10 cellular contexts compared by ENCODE assay signal in the genomic region with DNA sequence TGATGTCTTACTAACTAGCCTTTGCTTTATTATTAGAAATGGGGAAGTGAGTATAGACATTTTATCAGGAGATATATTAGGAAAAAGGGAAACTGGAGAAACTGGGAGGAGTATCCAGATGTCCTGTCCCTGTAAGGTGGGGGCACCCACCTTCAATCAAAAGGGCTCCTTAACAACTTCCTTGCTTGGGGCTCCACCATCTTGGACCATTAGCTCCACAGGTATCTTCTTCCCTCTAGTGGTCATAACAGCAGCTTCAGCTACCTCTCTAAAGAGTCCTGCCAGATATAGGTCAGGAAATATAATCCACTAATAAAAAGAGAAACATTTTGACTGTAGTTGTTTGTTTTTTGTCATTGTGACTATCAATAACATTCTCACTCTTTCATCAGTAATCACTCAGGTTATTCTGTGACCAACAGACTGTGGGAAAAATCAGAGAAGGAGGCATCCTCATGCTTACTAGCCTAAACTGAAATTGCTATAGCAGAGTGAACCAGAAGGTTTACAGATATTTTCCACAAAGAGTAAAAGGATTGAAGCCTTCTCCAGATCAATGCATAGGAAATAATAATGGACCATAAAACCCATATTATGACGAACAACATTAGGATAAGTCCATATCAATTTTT. TPM values are rescaled to one million over a fixed set of nuclear protein-coding genes. Genes with fewer than 3 reads are reported as not detected.
DNase-seq lines count a peak whose midpoint lies in the region; ATAC-seq, FAIRE-seq and TF ChIP-seq lines count a peak whose summit lies in the region.
"Had no signal": no experiment of that assay in that cellular context is flagged by ENCODE, and none has a peak within 500 bp of the region (broad histone marks: within the 10 kb centered on the region; RNA-seq: fewer than 3 reads in every experiment).

No MANE protein-coding gene starts in this region.

- CTCF ChIA-PET in GM12878 (lab: Yijun Ruan, JAX) = interaction anchor here (0.9 to 2.8 kb wide), 7 partner anchors 10 to 655 kb away, joined by 3 to 10 read pairs (median 3); a partner anchor contains a TSS

- in situ Hi-C loops in GM12878 (cut with MboI) = no loop called here

- no peak overlapping the region for H3K27ac Mint-ChIP-seq in GM23338
- no peak overlapping the region for H3K27ac Mint-ChIP-seq in stimulated activated effector memory CD8-positive, alpha-beta T cell treated with anti-CD3 and anti-CD28 coated beads, Interleukin-12 subunit alpha, Interleukin-12 subunit beta, amount 100 ng/mL, for 72 hours

- no peak overlapping the region for H3K4me2 ChIP-seq in GM23338
- H3K4me2 ChIP-seq in KMS-11 = no peak overlapping the region
- no peak overlapping the region for H3K4me2 ChIP-seq in GM12878 (ENCODE audit: control insufficient read depth, insufficient read depth)
- H3K4me2 ChIP-seq: BLaER1 had no signal

- H3K36me3 Mint-ChIP-seq in GM23338 (ENCODE audit: low read depth) = no peaks in the 10 kb centered on the region; the same call in 2 of the 3 replicates
- no peaks in the 10 kb centered on the region for H3K36me3 Mint-ChIP-seq in stimulated activated effector memory CD8-positive, alpha-beta T cell treated with anti-CD3 and anti-CD28 coated beads, Interleukin-12 subunit alpha, Interleukin-12 subunit beta, amount 100 ng/mL, for 72 hours
- H3K36me3 Mint-ChIP-seq in activated T-cell treated with anti-CD3 and anti-CD28 coated beads, Interleukin-2, amount 50 U/mL, for 4 hours (ENCODE audit: insufficient read depth) = no peaks in the 10 kb centered on the region

- H3K9me3 ChIP-seq in GM12878 (replicated peaks; ENCODE audit: control insufficient read depth, insufficient read depth, low read length) = no peaks in the 10 kb centered on the region

- H3K9ac ChIP-seq in KMS-11 = no peak overlapping the region
- no peak overlapping the region for H3K9ac ChIP-seq in GM12878 (ENCODE audit: control insufficient read depth, insufficient read depth, low read length)
- H3K9ac ChIP-seq: BLaER1 had no signal

- DNase-seq in NCI-H1417 (lab: John Stamatoyannopoulos, UW) = peak in 2 of 3 experiments; percentile 1 to 5
- no peak for DNase-seq in NCI-H1417 treated with DMSO at 0.1 percent for 48 hours (lab: John Stamatoyannopoulos, UW)
- DNase-seq in GM23338 (ENCODE audit: low spot score) = peak; percentile 71
- DNase-seq in GM12878 (ENCODE audit: low read depth, low spot score) = no peak
- DNase-seq in stimulated activated effector memory CD8-positive, alpha-beta T cell treated with anti-CD3 and anti-CD28 coated beads, Interleukin-12 subunit alpha, Interleukin-12 subunit beta, amount 100 ng/mL, for 72 hours (ENCODE audit: low spot score in 2 of 2) = no peak
- no peak for DNase-seq in activated T-cell treated with anti-CD3 and anti-CD28 coated beads, Interleukin-2, amount 50 U/mL, for 4 hours
- DNase-seq in stimulated activated CD4-positive, alpha-beta T cell treated with anti-CD3 and anti-CD28 coated beads, Interleukin-4, amount 100 ng/mL, for 1 hour = no peak

- H3K79me2 ChIP-seq in GM23338 (replicated peaks; ENCODE audit: insufficient read depth) = no peaks in the 10 kb centered on the region
- no peaks in the 10 kb centered on the region for H3K79me2 ChIP-seq in KMS-11 (ENCODE audit: insufficient read depth, low read depth)
- no peaks in the 10 kb centered on the region for H3K79me2 ChIP-seq in GM12878 (ENCODE audit: control insufficient read depth, insufficient read depth, low read length)

- H3F3A ChIP-seq in GM23338 (replicated peaks; ENCODE audit: low read depth) = no peaks in the 10 kb centered on the region

- H3K36me3 ChIP-seq in GM23338 (ENCODE audit: insufficient read depth) (no peaks in the 10 kb centered on the region), KMS-11 (ENCODE audit: insufficient read depth) (no peaks in the 10 kb centered on the region), GM12878 (ENCODE audit: control insufficient read depth in 2 of 2, insufficient read depth in 2 of 2, low read length in 1 of 2) (no peaks in the 10 kb centered on the region)
- H3K36me3 ChIP-seq: BLaER1 had no signal

- no peaks in the 10 kb centered on the region for H3K27me3 ChIP-seq in GM23338 (ENCODE audit: insufficient read depth)
- H3K27me3 ChIP-seq in KMS-11 (ENCODE audit: insufficient read depth, low read depth) = no peaks in the 10 kb centered on the region
- H3K27me3 ChIP-seq in GM12878 (replicated peaks in 1 of 2; ENCODE audit: control insufficient read depth in 2 of 2, insufficient read depth in 2 of 2, low read length in 1 of 2) = no peaks in the 10 kb centered on the region
- H3K27me3 ChIP-seq: BLaER1 had no signal

- no peaks in the 10 kb centered on the region for H3K9me3 Mint-ChIP-seq in GM23338
- H3K9me3 Mint-ChIP-seq in stimulated activated effector memory CD8-positive, alpha-beta T cell treated with anti-CD3 and anti-CD28 coated beads, Interleukin-12 subunit alpha, Interleukin-12 subunit beta, amount 100 ng/mL, for 72 hours = no peaks in the 10 kb centered on the region
- peaks cover 3% of the 10 kb centered on the region for H3K9me3 Mint-ChIP-seq in activated T-cell treated with anti-CD3 and anti-CD28 coated beads, Interleukin-2, amount 50 U/mL, for 4 hours

- POLR2A ChIA-PET in GM12878 (lab: Charles Lee) = no interaction called here

- H4K20me1 ChIP-seq in GM23338 (replicated peaks; ENCODE audit: insufficient read depth) = no peaks in the 10 kb centered on the region
- no peaks in the 10 kb centered on the region for H4K20me1 ChIP-seq in KMS-11 (ENCODE audit: insufficient read depth)
- H4K20me1 ChIP-seq in GM12878 (ENCODE audit: control insufficient read depth, insufficient read depth) = no peaks in the 10 kb centered on the region
- H4K20me1 ChIP-seq: BLaER1 had no signal

- FAIRE-seq in GM12878 (lab: Jason Lieb, UNC) = no peak

- H3K4me3 ChIP-seq in GM23338 (no peak overlapping the region), KMS-11 (IDR thresholded peaks at IDR 0.05; ENCODE audit: insufficient read depth, low read depth, low read length) (no peak overlapping the region), GM12878 (no peak overlapping the region)
- H3K4me3 ChIP-seq: BLaER1 had no signal

- no peaks in the 10 kb centered on the region for H3K9me2 ChIP-seq in GM23338 (ENCODE audit: insufficient read depth)

- TF ChIP-seq POLR2A in GM12878 (IDR thresholded peaks at IDR 0.05; ENCODE audit: low read depth, low read length) = no peak

- intact Hi-C loops in GM12878 (cut with micrococcal nuclease; ENCODE audit: unreplicated experiment) = loop anchor here (1.0 to 2.0 kb wide), 4 partner anchors 77 to 167 kb away; no protein-coding TSS in a partner anchor

- RAD21 ChIA-PET in GM12878 (lab: Charles Lee; ENCODE audit: unreplicated experiment) = no interaction called here

- no peaks in the 10 kb centered on the region for H3K4me1 Mint-ChIP-seq in GM23338
- no peaks in the 10 kb centered on the region for H3K4me1 Mint-ChIP-seq in stimulated activated effector memory CD8-positive, alpha-beta T cell treated with anti-CD3 and anti-CD28 coated beads, Interleukin-12 subunit alpha, Interleukin-12 subunit beta, amount 100 ng/mL, for 72 hours
- no peaks in the 10 kb centered on the region for H3K4me1 Mint-ChIP-seq in activated T-cell treated with anti-CD3 and anti-CD28 coated beads, Interleukin-2, amount 50 U/mL, for 4 hours (ENCODE audit: low read depth)

- no peaks in the 10 kb centered on the region for H3K27me3 Mint-ChIP-seq in GM23338 (ENCODE audit: insufficient read depth, low read depth, poor library complexity)
- no peaks in the 10 kb centered on the region for H3K27me3 Mint-ChIP-seq in activated T-cell treated with anti-CD3 and anti-CD28 coated beads, Interleukin-2, amount 50 U/mL, for 4 hours (ENCODE audit: low read depth)

- no peak overlapping the region for H3K4me3 Mint-ChIP-seq in GM23338
- no peak overlapping the region for H3K4me3 Mint-ChIP-seq in stimulated activated effector memory CD8-positive, alpha-beta T cell treated with anti-CD3 and anti-CD28 coated beads, Interleukin-12 subunit alpha, Interleukin-12 subunit beta, amount 100 ng/mL, for 72 hours
- no peak overlapping the region for H3K4me3 Mint-ChIP-seq in activated T-cell treated with anti-CD3 and anti-CD28 coated beads, Interleukin-2, amount 50 U/mL, for 4 hours

- no TSS peak for BruUV-seq in GM12878 (replicated peaks; lab: Mats Ljungman, UMichigan)

- TF ChIP-seq CTCF in GM23338 (conservative IDR thresholded peaks at IDR 0.05; ENCODE audit: low read depth in 2 of 2) (peak; percentile 82 to 85), KMS-11 (conservative IDR thresholded peaks at IDR 0.05; ENCODE audit: low read depth, low read length) (peak; percentile 79), GM12878 (IDR thresholded peaks at IDR 0.05 in 2 of 3, conservative IDR thresholded peaks at IDR 0.05 in 1 of 3; ENCODE audit: control insufficient read depth in 2 of 3, extremely low read depth in 1 of 3, insufficient read depth in 1 of 3, low read depth in 3 of 3, low read length in 3 of 3) (peak; percentile 48 to 57 (median 56))

- TF ChIP-seq EP300 in GM12878 (IDR thresholded peaks at IDR 0.05; ENCODE audit: borderline replicate concordance in 1 of 2, control insufficient read depth in 1 of 2, low read depth in 2 of 2, low read length in 2 of 2) = no peak

- TF ChIP-seq RAD21 in GM12878 (IDR thresholded peaks at IDR 0.05; ENCODE audit: insufficient read depth, low read depth, low read length) = peak; percentile 62

- ATAC-seq in GM23338 (peak; percentile 93), GM12878 (peak; percentile 97)
- peak; percentile 54 for ATAC-seq in stimulated activated effector memory CD8-positive, alpha-beta T cell treated with anti-CD3 and anti-CD28 coated beads, Interleukin-12 subunit alpha, Interleukin-12 subunit beta, amount 100 ng/mL, for 72 hours
- ATAC-seq in activated T-cell treated with anti-CD3 and anti-CD28 coated beads, Interleukin-2, amount 50 U/mL, for 4 hours = no peak

- H3K4me1 ChIP-seq in GM23338 (ENCODE audit: insufficient read depth) = no peaks in the 10 kb centered on the region
- H3K4me1 ChIP-seq in KMS-11 (ENCODE audit: low read depth, poor library complexity, severe bottlenecking) = no peaks in the 10 kb centered on the region
- H3K4me1 ChIP-seq in GM12878 (ENCODE audit: control insufficient read depth, insufficient read depth, low read length) = no peaks in the 10 kb centered on the region
- H3K4me1 ChIP-seq: BLaER1 had no signal

- 0% methylated on average over 1 of the region's 1 CpG for WGBS in GM12878 (ENCODE audit: insufficient coverage, insufficient replicate concordance, low lambda C conversion rate, missing lambda C conversion rate)

- no peak overlapping the region for H2AFZ ChIP-seq in GM23338
- 0 out of 2 replicates have a peak overlapping the region, but pooled peaks have one; percentile 36 for H2AFZ ChIP-seq in KMS-11 (ENCODE audit: low read depth)
- H2AFZ ChIP-seq in GM12878 (ENCODE audit: control insufficient read depth, low read depth, low read length) = no peak overlapping the region

- SMC1A ChIA-PET in GM12878 (lab: Charles Lee; ENCODE audit: uncharacterized antibody, unreplicated experiment) = interaction anchor here (1.0 to 1.6 kb wide), 3 partner anchors 11 to 162 kb away, joined by 3 to 8 read pairs (median 4); no protein-coding TSS in a partner anchor

- no peak overlapping the region for H3K27ac ChIP-seq in GM23338 (ENCODE audit: low read depth)
- H3K27ac ChIP-seq in KMS-11 = no peak overlapping the region
- H3K27ac ChIP-seq in GM12878 (ENCODE audit: control insufficient read depth, insufficient read depth) = no peak overlapping the region
- H3K27ac ChIP-seq: BLaER1 had no signal

RNA-seq across cellular contexts. Expression of a gene that starts 10.4 kb away (rescaled TPM):
- total RNA-seq in GM23338 (2014; rRNA removed; shearing (Covaris generic)) = not detected in 2 replicates
- polyA plus RNA-seq in GM23338 (2016; fragmentation: Nextera tagmentation; extraction: Ambion mirVana) (not detected in 2 replicates), GM12878 (2011; rRNA removed) (1.1 and 2.1 TPM in 2 replicates), GM12878 (2014; fragmentation: Illumina TruSeq; extraction: Trizol) (not detected in 2 replicates), GM12878 (2014; fragmentation: Nextera tagmentation; extraction: Ambion mirVana) (not detected), GM12878 (2014; rRNA removed) (not detected in 2 replicates), GM12878 (2016; fragmentation: Nextera tagmentation; extraction: Ambion mirVana) (not detected)
- total RNA-seq in GM12878 (2013; cell fraction: nucleolus; rRNA removed) = 3.9 and 4.7 TPM in 2 replicates
- total RNA-seq in GM12878 (2014; rRNA removed) (not detected in 2 replicates), GM12878 (2014; rRNA removed; fragmentation: Illumina TruSeq; extraction: Trizol) (not detected in 2 replicates), GM12878 (2021) (0.23 TPM in 1 of 2 replicates, not detected in the other)
- not detected for polyA plus RNA-seq in GM12878 (2011; ENCODE audit: low read depth)
- polyA plus RNA-seq in GM12878 (2011; cell fraction: cytosol; rRNA removed) = 1.2 TPM in 2 replicates
- polyA plus RNA-seq in GM12878 (2011; cell fraction: nucleus; rRNA removed) = 3.3 TPM in 2 replicates
- polyA plus RNA-seq in GM12878 (2012) = not detected in 2 replicates
- polyA minus RNA-seq in GM12878 (2011; rRNA and poly(A)+ RNA removed) = 5.5 and 9.1 TPM in 2 replicates
- polyA minus RNA-seq in GM12878 (2011; cell fraction: cytosol; rRNA and poly(A)+ RNA removed) = 1.0 TPM in 1 of 2 replicates, not detected in the other
- 6.0 and 8.8 TPM in 2 replicates for polyA minus RNA-seq in GM12878 (2011; cell fraction: nucleus; rRNA and poly(A)+ RNA removed)
- total RNA-seq in activated T-cell treated with anti-CD3 and anti-CD28 coated beads, Interleukin-2, amount 50 U/mL, for 4 hours = not detected
- polyA plus RNA-seq: adipose tissue had no signal

RNA-seq across cellular contexts. Expression of a gene that starts 21.6 kb away (rescaled TPM):
- 1.0 TPM in 1 of 2 replicates, not detected in the other for total RNA-seq in GM23338 (2014; rRNA removed; shearing (Covaris generic))
- polyA plus RNA-seq in GM23338 (2016; fragmentation: Nextera tagmentation; extraction: Ambion mirVana) (not detected in 2 replicates), GM12878 (2011; rRNA removed) (1.9 and 2.3 TPM in 2 replicates), GM12878 (2014; fragmentation: Illumina TruSeq; extraction: Trizol) (not detected in 2 replicates), GM12878 (2014; fragmentation: Nextera tagmentation; extraction: Ambion mirVana) (under 1 TPM; 0.13 to 0.62 TPM), GM12878 (2014; rRNA removed) (0.59 TPM in 1 of 2 replicates, not detected in the other), GM12878 (2016; fragmentation: Nextera tagmentation; extraction: Ambion mirVana) (not detected)
- not detected in 2 replicates for total RNA-seq in GM12878 (2013; cell fraction: nucleolus; rRNA removed)
- total RNA-seq in GM12878 (2014; rRNA removed) (0.33 TPM in 1 of 2 replicates, not detected in the other), GM12878 (2014; rRNA removed; fragmentation: Illumina TruSeq; extraction: Trizol) (not detected in 2 replicates), GM12878 (2021) (0.82 and 2.7 TPM in 2 replicates)
- polyA plus RNA-seq in GM12878 (2011; ENCODE audit: low read depth) = not detected
- polyA plus RNA-seq in GM12878 (2011; cell fraction: cytosol; rRNA removed) = 3.5 and 4.2 TPM in 2 replicates
- 2.6 and 2.8 TPM in 2 replicates for polyA plus RNA-seq in GM12878 (2011; cell fraction: nucleus; rRNA removed)
- 0.18 and 0.42 TPM in 2 replicates for polyA plus RNA-seq in GM12878 (2012)
- polyA minus RNA-seq in GM12878 (2011; rRNA and poly(A)+ RNA removed) = 1.9 and 6.7 TPM in 2 replicates
- 4.3 and 8.5 TPM in 2 replicates for polyA minus RNA-seq in GM12878 (2011; cell fraction: cytosol; rRNA and poly(A)+ RNA removed)
- polyA minus RNA-seq in GM12878 (2011; cell fraction: nucleus; rRNA and poly(A)+ RNA removed) = 1.7 and 3.2 TPM in 2 replicates
- total RNA-seq in activated T-cell treated with anti-CD3 and anti-CD28 coated beads, Interleukin-2, amount 50 U/mL, for 4 hours = 1 to 10 TPM; 1.3 to 2.3 (median 2.0) TPM

RNA-seq across cellular contexts. Expression of a gene that starts 32.8 kb away (rescaled TPM):
- not detected in 2 replicates for total RNA-seq in GM23338 (2014; rRNA removed; shearing (Covaris generic))
- not detected in 2 replicates for polyA plus RNA-seq in GM23338 (2016; fragmentation: Nextera tagmentation; extraction: Ambion mirVana)
- total RNA-seq in GM12878 (2013; cell fraction: nucleolus; rRNA removed) = 8.2 and 12.4 TPM in 2 replicates
- not detected in 2 replicates for total RNA-seq in GM12878 (2014; rRNA removed)
- not detected in 2 replicates for total RNA-seq in GM12878 (2014; rRNA removed; fragmentation: Illumina TruSeq; extraction: Trizol)
- not detected in 2 replicates for total RNA-seq in GM12878 (2021)
- not detected for polyA plus RNA-seq in GM12878 (2011; ENCODE audit: low read depth)
- polyA plus RNA-seq in GM12878 (2011; rRNA removed) = 0.22 and 0.29 TPM in 2 replicates
- polyA plus RNA-seq in GM12878 (2011; cell fraction: cytosol; rRNA removed) = 0.10 and 0.15 TPM in 2 replicates
- 1.3 and 1.7 TPM in 2 replicates for polyA plus RNA-seq in GM12878 (2011; cell fraction: nucleus; rRNA removed)
- not detected in 2 replicates for polyA plus RNA-seq in GM12878 (2012)
- polyA plus RNA-seq in GM12878 (2014; fragmentation: Illumina TruSeq; extraction: Trizol) = not detected in 2 replicates
- not detected for polyA plus RNA-seq in GM12878 (2014; fragmentation: Nextera tagmentation; extraction: Ambion mirVana)
- not detected in 2 replicates for polyA plus RNA-seq in GM12878 (2014; rRNA removed)
- polyA plus RNA-seq in GM12878 (2016; fragmentation: Nextera tagmentation; extraction: Ambion mirVana) = not detected
- polyA minus RNA-seq in GM12878 (2011; rRNA and poly(A)+ RNA removed) = 8.4 and 12.9 TPM in 2 replicates
- not detected in 2 replicates for polyA minus RNA-seq in GM12878 (2011; cell fraction: cytosol; rRNA and poly(A)+ RNA removed)
- polyA minus RNA-seq in GM12878 (2011; cell fraction: nucleus; rRNA and poly(A)+ RNA removed) = 7.6 and 11.1 TPM in 2 replicates
- total RNA-seq in activated T-cell treated with anti-CD3 and anti-CD28 coated beads, Interleukin-2, amount 50 U/mL, for 4 hours = not detected
- polyA plus RNA-seq: adipose tissue had no signal

RNA-seq across cellular contexts. Expression of a gene that starts 36.7 kb away (rescaled TPM):
- not detected in 2 replicates for total RNA-seq in GM23338 (2014; rRNA removed; shearing (Covaris generic))
- polyA plus RNA-seq in GM23338 (2016; fragmentation: Nextera tagmentation; extraction: Ambion mirVana) (not detected in 2 replicates), GM12878 (2011; rRNA removed) (1.4 and 2.2 TPM in 2 replicates), GM12878 (2014; fragmentation: Illumina TruSeq; extraction: Trizol) (not detected in 2 replicates), GM12878 (2014; fragmentation: Nextera tagmentation; extraction: Ambion mirVana) (1 to 10 TPM; 2.9 to 7.2 TPM), GM12878 (2014; rRNA removed) (0.25 and 1.1 TPM in 2 replicates), GM12878 (2016; fragmentation: Nextera tagmentation; extraction: Ambion mirVana) (not detected)
- total RNA-seq in GM12878 (2013; cell fraction: nucleolus; rRNA removed) = not detected in 2 replicates
- total RNA-seq in GM12878 (2014; rRNA removed) (not detected in 2 replicates), GM12878 (2014; rRNA removed; fragmentation: Illumina TruSeq; extraction: Trizol) (not detected in 2 replicates), GM12878 (2021) (4.5 and 8.3 TPM in 2 replicates)
- polyA plus RNA-seq in GM12878 (2011; ENCODE audit: low read depth) = not detected
- 0.90 and 0.91 TPM in 2 replicates for polyA plus RNA-seq in GM12878 (2011; cell fraction: cytosol; rRNA removed)
- 1.3 and 2.6 TPM in 2 replicates for polyA plus RNA-seq in GM12878 (2011; cell fraction: nucleus; rRNA removed)
- not detected in 2 replicates for polyA plus RNA-seq in GM12878 (2012)
- 1.8 and 8.2 TPM in 2 replicates for polyA minus RNA-seq in GM12878 (2011; rRNA and poly(A)+ RNA removed)
- polyA minus RNA-seq in GM12878 (2011; cell fraction: cytosol; rRNA and poly(A)+ RNA removed) = 5.8 and 8.2 TPM in 2 replicates
- 1.7 and 2.3 TPM in 2 replicates for polyA minus RNA-seq in GM12878 (2011; cell fraction: nucleus; rRNA and poly(A)+ RNA removed)
- total RNA-seq in activated T-cell treated with anti-CD3 and anti-CD28 coated beads, Interleukin-2, amount 50 U/mL, for 4 hours = 1 to 10 TPM; 5.7 to 7.5 (median 5.8) TPM
- polyA plus RNA-seq: adipose tissue had no signal

RNA-seq across cellular contexts. Expression of a gene that starts 41.7 kb away (rescaled TPM):
- total RNA-seq in GM23338 (2014; rRNA removed; shearing (Covaris generic)) = not detected in 2 replicates
- polyA plus RNA-seq in GM23338 (2016; fragmentation: Nextera tagmentation; extraction: Ambion mirVana) (not detected in 2 replicates), GM12878 (2011; rRNA removed) (0.49 and 1.0 TPM in 2 replicates), GM12878 (2014; fragmentation: Illumina TruSeq; extraction: Trizol) (not detected in 2 replicates), GM12878 (2014; fragmentation: Nextera tagmentation; extraction: Ambion mirVana) (1 to 10 TPM in 1 of 2 experiments, under 1 TPM in 1; 0.84 to 1.9 TPM), GM12878 (2014; rRNA removed) (2.3 TPM in 1 of 2 replicates, not detected in the other), GM12878 (2016; fragmentation: Nextera tagmentation; extraction: Ambion mirVana) (not detected)
- total RNA-seq in GM12878 (2013; cell fraction: nucleolus; rRNA removed) = not detected in 2 replicates
- total RNA-seq in GM12878 (2014; rRNA removed) (1.1 TPM in 1 of 2 replicates, not detected in the other), GM12878 (2014; rRNA removed; fragmentation: Illumina TruSeq; extraction: Trizol) (not detected in 2 replicates), GM12878 (2021) (1.9 and 2.2 TPM in 2 replicates)
- not detected for polyA plus RNA-seq in GM12878 (2011; ENCODE audit: low read depth)
- polyA plus RNA-seq in GM12878 (2011; cell fraction: cytosol; rRNA removed) = not detected in 2 replicates
- 0.42 and 1.3 TPM in 2 replicates for polyA plus RNA-seq in GM12878 (2011; cell fraction: nucleus; rRNA removed)
- polyA plus RNA-seq in GM12878 (2012) = not detected in 2 replicates
- 1.5 and 4.3 TPM in 2 replicates for polyA minus RNA-seq in GM12878 (2011; rRNA and poly(A)+ RNA removed)
- 8.6 and 9.1 TPM in 2 replicates for polyA minus RNA-seq in GM12878 (2011; cell fraction: cytosol; rRNA and poly(A)+ RNA removed)
- polyA minus RNA-seq in GM12878 (2011; cell fraction: nucleus; rRNA and poly(A)+ RNA removed) = not detected in 2 replicates
- 1 to 10 TPM; 1.0 to 2.4 (median 1.5) TPM for total RNA-seq in activated T-cell treated with anti-CD3 and anti-CD28 coated beads, Interleukin-2, amount 50 U/mL, for 4 hours
- polyA plus RNA-seq: adipose tissue had no signal

Comparison
In these comparisons a context has a peak if more than half of its experiments do, and no peak if none do; other contexts are left out.
1. DNase-seq: peak in NCI-H1417 (2 of 3) and GM23338 (single experiment); none in NCI-H1417 treated with DMSO at 0.1 percent for 48 hours (single experiment), GM12878 (single experiment), stimulated activated effector memory CD8-positive, alpha-beta T cell treated with anti-CD3 and anti-CD28 coated beads, Interleukin-12 subunit alpha, Interleukin-12 subunit beta, amount 100 ng/mL, for 72 hours (0 of 2), activated T-cell treated with anti-CD3 and anti-CD28 coated beads, Interleukin-2, amount 50 U/mL, for 4 hours (single experiment) and stimulated activated CD4-positive, alpha-beta T cell treated with anti-CD3 and anti-CD28 coated beads, Interleukin-4, amount 100 ng/mL, for 1 hour (single experiment).
2. ATAC-seq: peak in GM23338 (single experiment), GM12878 (single experiment) and stimulated activated effector memory CD8-positive, alpha-beta T cell treated with anti-CD3 and anti-CD28 coated beads, Interleukin-12 subunit alpha, Interleukin-12 subunit beta, amount 100 ng/mL, for 72 hours (single experiment); none in activated T-cell treated with anti-CD3 and anti-CD28 coated beads, Interleukin-2, amount 50 U/mL, for 4 hours (0 of 2).
3. Peak in every context shown above with its lines, with median percentiles within 50 percentile points of each other: CTCF ChIP-seq.